Comparison of ENCODE assay signal across 1 cellular context in genomic region chr3:169134194-169134593, GRCh38.
TF ChIP-seq lines count a peak whose summit lies in the region.

No MANE protein-coding gene starts in this region.

TF ChIP-seq in GM23338, 12 proteins besides CTCF, POLR2A, EP300 and RAD21 (continued from another document):
- TF ChIP-seq, protein P1, sequence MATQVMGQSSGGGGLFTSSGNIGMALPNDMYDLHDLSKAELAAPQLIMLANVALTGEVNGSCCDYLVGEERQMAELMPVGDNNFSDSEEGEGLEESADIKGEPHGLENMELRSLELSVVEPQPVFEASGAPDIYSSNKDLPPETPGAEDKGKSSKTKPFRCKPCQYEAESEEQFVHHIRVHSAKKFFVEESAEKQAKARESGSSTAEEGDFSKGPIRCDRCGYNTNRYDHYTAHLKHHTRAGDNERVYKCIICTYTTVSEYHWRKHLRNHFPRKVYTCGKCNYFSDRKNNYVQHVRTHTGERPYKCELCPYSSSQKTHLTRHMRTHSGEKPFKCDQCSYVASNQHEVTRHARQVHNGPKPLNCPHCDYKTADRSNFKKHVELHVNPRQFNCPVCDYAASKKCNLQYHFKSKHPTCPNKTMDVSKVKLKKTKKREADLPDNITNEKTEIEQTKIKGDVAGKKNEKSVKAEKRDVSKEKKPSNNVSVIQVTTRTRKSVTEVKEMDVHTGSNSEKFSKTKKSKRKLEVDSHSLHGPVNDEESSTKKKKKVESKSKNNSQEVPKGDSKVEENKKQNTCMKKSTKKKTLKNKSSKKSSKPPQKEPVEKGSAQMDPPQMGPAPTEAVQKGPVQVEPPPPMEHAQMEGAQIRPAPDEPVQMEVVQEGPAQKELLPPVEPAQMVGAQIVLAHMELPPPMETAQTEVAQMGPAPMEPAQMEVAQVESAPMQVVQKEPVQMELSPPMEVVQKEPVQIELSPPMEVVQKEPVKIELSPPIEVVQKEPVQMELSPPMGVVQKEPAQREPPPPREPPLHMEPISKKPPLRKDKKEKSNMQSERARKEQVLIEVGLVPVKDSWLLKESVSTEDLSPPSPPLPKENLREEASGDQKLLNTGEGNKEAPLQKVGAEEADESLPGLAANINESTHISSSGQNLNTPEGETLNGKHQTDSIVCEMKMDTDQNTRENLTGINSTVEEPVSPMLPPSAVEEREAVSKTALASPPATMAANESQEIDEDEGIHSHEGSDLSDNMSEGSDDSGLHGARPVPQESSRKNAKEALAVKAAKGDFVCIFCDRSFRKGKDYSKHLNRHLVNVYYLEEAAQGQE (IDR thresholded peaks at IDR 0.05; ENCODE audit: unreplicated experiment), result no peak
- no peak for TF ChIP-seq POLR2AphosphoS5 (IDR thresholded peaks at IDR 0.05; ENCODE audit: low read depth)
- TF ChIP-seq ZNF114 (CRISPR knock-in tag; IDR thresholded peaks at IDR 0.05), result no peak
- no peak for TF ChIP-seq ZNF462 (CRISPR knock-in tag; IDR thresholded peaks at IDR 0.05)
- TF ChIP-seq JUNB (IDR thresholded peaks at IDR 0.05; ENCODE audit: unreplicated experiment), result no peak
- TF ChIP-seq NANOG (IDR thresholded peaks at IDR 0.05; ENCODE audit: borderline replicate concordance), result no peak
- no peak for TF ChIP-seq EZH2 (IDR thresholded peaks at IDR 0.05; ENCODE audit: low read depth, unreplicated experiment)
- TF ChIP-seq CREB1 (CRISPR knock-in tag; IDR thresholded peaks at IDR 0.05; ENCODE audit: low read depth), result no peak
- no peak for TF ChIP-seq EZH2phosphoT487 (IDR thresholded peaks at IDR 0.05; ENCODE audit: unreplicated experiment)
- no peak for TF ChIP-seq STAT1 (IDR thresholded peaks at IDR 0.05; ENCODE audit: unreplicated experiment)
- TF ChIP-seq ZNF331 (CRISPR knock-in tag; IDR thresholded peaks at IDR 0.05; ENCODE audit: low read depth), result no peak
TF ChIP-seq in GM23338: peak in this region for 0.
